In genomic region chr1:46345281-46345680, GRCh38 we compare ENCODE assay signal across 19 cellular contexts. TPM values are rescaled to one million over a fixed set of nuclear protein-coding genes. Genes with fewer than 3 reads are reported as not detected.
A peak's percentile ranks its signal among the peaks of the same experiment; 100 is the strongest.
DNase-seq lines count a peak whose midpoint lies in the region; ATAC-seq, FAIRE-seq and TF ChIP-seq lines count a peak whose summit lies in the region.
"Had no signal": no experiment of that assay in that cellular context is flagged by ENCODE, and none has a peak within 500 bp of the region (broad histone marks: within the 10 kb centered on the region; RNA-seq: fewer than 3 reads in every experiment).

No MANE protein-coding gene starts in this region.

- H3K79me2 ChIP-seq in MM.1S (ENCODE audit: low read length), result peaks cover 49% of the 10 kb centered on the region

- no peak for ATAC-seq in HG03108 (IDR thresholded peaks at IDR 0.05; ENCODE audit: unreplicated experiment)

- H3K36me3 Mint-ChIP-seq in activated naive CD4-positive, alpha-beta T cell treated with anti-CD3 and anti-CD28 coated beads, Interleukin-2, amount 50 U/mL, for 24 hours, result peaks cover 24% of the 10 kb centered on the region
- H3K36me3 Mint-ChIP-seq in activated naive CD4-positive, alpha-beta T cell treated with anti-CD3 and anti-CD28 coated beads, Interleukin-2, amount 10 ng/mL, durations not matched to agents 7 days and 5 days, result peaks cover 37% of the 10 kb centered on the region

- no peak for FAIRE-seq in small intestine (lab: Jason Lieb, UNC)
- FAIRE-seq: H1 had no signal

- TF ChIP-seq RAD21 in liver (IDR thresholded peaks at IDR 0.05), result no peak

- no peaks in the 10 kb centered on the region for H3K27me3 Mint-ChIP-seq in activated naive CD4-positive, alpha-beta T cell treated with anti-CD3 and anti-CD28 coated beads, Interleukin-2, amount 50 U/mL, for 24 hours
- no peaks in the 10 kb centered on the region for H3K27me3 Mint-ChIP-seq in activated naive CD4-positive, alpha-beta T cell treated with anti-CD3 and anti-CD28 coated beads, Interleukin-2, amount 10 ng/mL, durations not matched to agents 7 days and 5 days

- H3K4me2 ChIP-seq in MM.1S (ENCODE audit: low read depth, low read length), result no peak overlapping the region
- H3K4me2 ChIP-seq: KMS-11 had no signal

- no peak overlapping the region for H3K27ac ChIP-seq in MM.1S (ENCODE audit: low read length)
- H3K27ac ChIP-seq in liver (ENCODE audit: low read depth in 1 of 2, low read length in 2 of 2), result no peak overlapping the region
- no peak overlapping the region for H3K27ac ChIP-seq in small intestine (ENCODE audit: low read depth in 1 of 2, low read length in 1 of 2)
- H3K27ac ChIP-seq: KMS-11 had no signal

- TF ChIP-seq CTCF in MM.1S (IDR thresholded peaks at IDR 0.05; ENCODE audit: low read length) (no peak), liver (IDR thresholded peaks at IDR 0.05; ENCODE audit: low read depth, low read length, missing input control) (no peak)

- peaks cover 6% of the 10 kb centered on the region for H3K36me3 ChIP-seq in MM.1S (replicated peaks; ENCODE audit: insufficient read depth, low read length)
- peaks cover 2 to 32% (median 17%) of the 10 kb centered on the region in 4 donors for H3K36me3 ChIP-seq in liver (ENCODE audit: control insufficient read depth in 4 of 4, insufficient read depth in 3 of 4, low read depth in 1 of 4, low read length in 3 of 4)
- peaks cover 0 to 7% of the 10 kb centered on the region in 2 donors for H3K36me3 ChIP-seq in small intestine (ENCODE audit: control insufficient read depth in 2 of 2, insufficient read depth in 2 of 2, low read length in 2 of 2)

- H3K27me3 ChIP-seq in MM.1S (replicated peaks; ENCODE audit: insufficient read depth, low read length) (no peaks in the 10 kb centered on the region), liver (ENCODE audit: control insufficient read depth in 4 of 4, insufficient read depth in 4 of 4, low read length in 3 of 4) (no peaks in the 10 kb centered on the region), small intestine (ENCODE audit: control insufficient read depth in 2 of 2, insufficient read depth in 2 of 2, low read length in 2 of 2) (no peaks in the 10 kb centered on the region)

- H3K4me1 ChIP-seq in MM.1S (ENCODE audit: low read length), result peaks cover 9% of the 10 kb centered on the region
- H3K4me1 ChIP-seq in liver (ENCODE audit: control insufficient read depth in 4 of 4, insufficient read depth in 4 of 4, low read length in 3 of 4), result peaks cover 0 to 7% (median 6%) of the 10 kb centered on the region in 4 donors
- peaks cover 0 to 4% of the 10 kb centered on the region in 2 donors for H3K4me1 ChIP-seq in small intestine (ENCODE audit: control insufficient read depth in 2 of 2, insufficient read depth in 1 of 2, low read depth in 1 of 2, low read length in 1 of 2)

- H3K9ac ChIP-seq in MM.1S (ENCODE audit: low read length), result 0 out of 2 replicates have a peak overlapping the region, but pooled peaks have one; percentile 2
- no peak overlapping the region for H3K9ac ChIP-seq in liver (ENCODE audit: low read depth in 1 of 2, low read length in 2 of 2)
- H3K9ac ChIP-seq: KMS-11 had no signal

- CTCF ChIA-PET in activated naive CD4-positive, alpha-beta T cell treated with anti-CD3 and anti-CD28 coated beads, Interleukin-2, amount 10 ng/mL, durations not matched to agents 7 days and 5 days (lab: Charles Lee), result interaction anchor here (1.6 to 6.1 kb wide), 2 partner anchors 60 to 100 kb away, joined by 4 to 58 read pairs; partner anchors contain the start of gene RAD54L

- H2AFZ ChIP-seq in MM.1S (ENCODE audit: low read length), result no peak overlapping the region

- H3K4me3 ChIP-seq in MM.1S (ENCODE audit: low read length), result no peak overlapping the region
- no peak overlapping the region for H3K4me3 ChIP-seq in liver (ENCODE audit: low read depth in 1 of 3, low read length in 3 of 3)
- H3K4me3 ChIP-seq in small intestine (ENCODE audit: low read depth in 1 of 2, low read length in 2 of 2), result no peak overlapping the region

- H3F3A ChIP-seq in MM.1S (ENCODE audit: insufficient read depth, low read length), result peaks cover 20% of the 10 kb centered on the region; the same call in 1 of the 2 replicates

- no peak overlapping the region for H3K4me3 Mint-ChIP-seq in activated naive CD4-positive, alpha-beta T cell treated with anti-CD3 and anti-CD28 coated beads, Interleukin-2, amount 50 U/mL, for 24 hours
- H3K4me3 Mint-ChIP-seq in activated naive CD4-positive, alpha-beta T cell treated with anti-CD3 and anti-CD28 coated beads, Interleukin-2, amount 10 ng/mL, durations not matched to agents 7 days and 5 days, result no peak overlapping the region
- H3K4me3 Mint-ChIP-seq: CD14-positive monocyte had no signal

- no peaks in the 10 kb centered on the region for H4K20me1 ChIP-seq in MM.1S (ENCODE audit: insufficient read depth, low read length)

- H3K27ac Mint-ChIP-seq in activated naive CD4-positive, alpha-beta T cell treated with anti-CD3 and anti-CD28 coated beads, Interleukin-2, amount 50 U/mL, for 24 hours, result peak overlapping the region; percentile 31
- H3K27ac Mint-ChIP-seq in activated naive CD4-positive, alpha-beta T cell treated with anti-CD3 and anti-CD28 coated beads, Interleukin-2, amount 10 ng/mL, durations not matched to agents 7 days and 5 days, result no peak overlapping the region

- no peaks in the 10 kb centered on the region for H3K9me2 ChIP-seq in MM.1S (replicated peaks; ENCODE audit: insufficient read depth, low read length)

- H3K9me3 ChIP-seq in MM.1S (replicated peaks; ENCODE audit: insufficient read depth, low read length), result no peaks in the 10 kb centered on the region
- no peaks in the 10 kb centered on the region for H3K9me3 ChIP-seq in liver (ENCODE audit: control insufficient read depth in 4 of 4, low read length in 3 of 4)
- H3K9me3 ChIP-seq in small intestine (ENCODE audit: control insufficient read depth, low read depth), result no peaks in the 10 kb centered on the region

- no peak for DNase-seq in activated naive CD4-positive, alpha-beta T cell treated with anti-CD3 and anti-CD28 coated beads, Interleukin-2, amount 10 ng/mL, durations not matched to agents 7 days and 5 days
- no peak for DNase-seq in MM.1S
- DNase-seq in small intestine, result peak; percentile 51
- no peak for DNase-seq in NCI-H748 (lab: John Stamatoyannopoulos, UW; ENCODE audit: unreplicated experiment)
- DNase-seq in dermis blood vessel endothelial cell, result no peak
- DNase-seq: AML-193, Calu3, DMS53, NCI-H1105, NCI-H1694 treated with DMSO at 0.1 percent for 48 hours, NCI-H2107, NCI-H2227 treated with DMSO at 0.1 percent for 48 hours, NCI-H524 had no signal

- no peaks in the 10 kb centered on the region for H3K9me3 Mint-ChIP-seq in activated naive CD4-positive, alpha-beta T cell treated with anti-CD3 and anti-CD28 coated beads, Interleukin-2, amount 50 U/mL, for 24 hours
- no peaks in the 10 kb centered on the region for H3K9me3 Mint-ChIP-seq in activated naive CD4-positive, alpha-beta T cell treated with anti-CD3 and anti-CD28 coated beads, Interleukin-2, amount 10 ng/mL, durations not matched to agents 7 days and 5 days

- H3K4me1 Mint-ChIP-seq in activated naive CD4-positive, alpha-beta T cell treated with anti-CD3 and anti-CD28 coated beads, Interleukin-2, amount 50 U/mL, for 24 hours, result peaks cover 54% of the 10 kb centered on the region
- H3K4me1 Mint-ChIP-seq in activated naive CD4-positive, alpha-beta T cell treated with anti-CD3 and anti-CD28 coated beads, Interleukin-2, amount 10 ng/mL, durations not matched to agents 7 days and 5 days, result peaks cover 45% of the 10 kb centered on the region

TF ChIP-seq in liver, 16 proteins besides CTCF, POLR2A, EP300 and RAD21 (continues in another document):
- no peak for TF ChIP-seq FOXA1 (IDR thresholded peaks at IDR 0.05)
- no peak for TF ChIP-seq YY1 (IDR thresholded peaks at IDR 0.05)
- TF ChIP-seq FOXA2 (IDR thresholded peaks at IDR 0.05), result no peak
- TF ChIP-seq RXRA (IDR thresholded peaks at IDR 0.05), result no peak
- TF ChIP-seq HNF4A (conservative IDR thresholded peaks at IDR 0.05), result peak; percentile 8 to 33
- TF ChIP-seq REST (IDR thresholded peaks at IDR 0.05), result no peak
- no peak for TF ChIP-seq TAF1 (conservative IDR thresholded peaks at IDR 0.05)

RNA-seq across cellular contexts. Expression of gene NSUN4, which starts 4.7 kb away (rescaled TPM):
- 10 to 100 TPM; 12.2 to 17.2 TPM for total RNA-seq in liver
- polyA plus RNA-seq in liver, result 10 to 100 TPM in 1 of 2 donors, 1 to 10 TPM in 1; 7.0 to 11.7 TPM
- polyA plus RNA-seq in small intestine, result 10 to 100 TPM in 2 of 3 donors, 1 to 10 TPM in 1; 8.3 to 12.9 (median 10.3) TPM
- total RNA-seq in dermis blood vessel endothelial cell, result 17.5 and 22.5 TPM in 2 replicates

RNA-seq across cellular contexts. Expression of gene UQCRH, which starts 41.8 kb away (rescaled TPM):
- total RNA-seq in liver (100 to 1,000 TPM; 183 to 220 TPM), dermis blood vessel endothelial cell (236 and 706 TPM in 2 replicates)
- polyA plus RNA-seq in liver (100 to 1,000 TPM; 158 to 220 TPM), small intestine (1,000 to 10,000 TPM in 1 of 3 donors, 100 to 1,000 TPM in 2; 890 to 1,100 (median 939) TPM)

RNA-seq across cellular contexts. Expression of gene LRRC41, which starts 41.9 kb away (rescaled TPM):
- total RNA-seq in liver (10 to 100 TPM; 30.5 to 58.4 TPM), dermis blood vessel endothelial cell (76.6 and 85.2 TPM in 2 replicates)
- polyA plus RNA-seq in liver (10 to 100 TPM; 22.0 to 25.0 TPM), small intestine (10 to 100 TPM; 20.8 to 34.9 (median 25.3) TPM)

RNA-seq across cellular contexts. Expression of gene FAAH, which starts 48.8 kb away (rescaled TPM):
- 10 to 100 TPM in 1 of 2 donors, 1 to 10 TPM in 1; 4.3 to 41.5 TPM for total RNA-seq in liver
- 10 to 100 TPM; 17.8 to 26.5 TPM for polyA plus RNA-seq in liver
- polyA plus RNA-seq in small intestine, result 100 to 1,000 TPM in 1 of 3 donors, 10 to 100 TPM in 2; 46.4 to 138 (median 90.8) TPM
- total RNA-seq in dermis blood vessel endothelial cell, result 1.0 and 2.6 TPM in 2 replicates
